ENCODE assay signal across 11 cellular contexts in genomic region chr7:115135769-115136410, GRCh38.
A peak's percentile ranks its signal among the peaks of the same experiment; 100 is the strongest.
DNase-seq lines count a peak whose midpoint lies in the region; ATAC-seq and TF ChIP-seq lines count a peak whose summit lies in the region.
"Had no signal": no experiment of that assay in that cellular context is flagged by ENCODE, and none has a peak within 500 bp of the region (broad histone marks: within the 10 kb centered on the region; RNA-seq: fewer than 3 reads in every experiment).

No MANE protein-coding gene starts in this region.

- intact Hi-C loops in activated CD4-positive, alpha-beta T cell treated with anti-CD3 and anti-CD28 coated beads for 36 hours (cut with DNase I, micrococcal nuclease), result no loop called here
- intact Hi-C loops in mucosa of descending colon (cut with DNase I, micrococcal nuclease), result no loop called here
- intact Hi-C loops in ovary (cut with DNase I), result no loop called here

- peaks cover 31% of the 10 kb centered on the region for H3K4me1 Mint-ChIP-seq in activated CD4-positive, alpha-beta T cell treated with anti-CD3 and anti-CD28 coated beads, Interleukin-2, amount 10 ng/mL, durations not matched to agents 7 days and 5 days
- peaks cover 15% of the 10 kb centered on the region for H3K4me1 Mint-ChIP-seq in activated CD4-positive, alpha-beta T cell treated with anti-CD3 and anti-CD28 coated beads for 36 hours
- no peaks in the 10 kb centered on the region for H3K4me1 Mint-ChIP-seq in neural progenitor cell
- H3K4me1 Mint-ChIP-seq: memory B cell had no signal

- H3K27me3 ChIP-seq in NT2/D1 (ENCODE audit: insufficient read depth, insufficient read length) (no peaks in the 10 kb centered on the region), neural progenitor cell (no peaks in the 10 kb centered on the region), ovary (no peaks in the 10 kb centered on the region)

- no peak overlapping the region for H3K4me2 ChIP-seq in neural progenitor cell

- H3K9ac ChIP-seq in NT2/D1 (ENCODE audit: insufficient read length, low read depth) (no peak overlapping the region), neural progenitor cell (no peak overlapping the region)

- H3K36me3 ChIP-seq in NT2/D1 (ENCODE audit: insufficient read depth, insufficient read length, low read length) (no peaks in the 10 kb centered on the region), neural progenitor cell (no peaks in the 10 kb centered on the region), mucosa of descending colon (ENCODE audit: low read depth) (no peaks in the 10 kb centered on the region), ovary (no peaks in the 10 kb centered on the region)

- no peak for TF ChIP-seq POLR2A in ovary (IDR thresholded peaks at IDR 0.05)

- TF ChIP-seq CTCF in neural progenitor cell (IDR thresholded peaks at IDR 0.05), result no peak
- no peak for TF ChIP-seq CTCF in mucosa of descending colon (IDR thresholded peaks at IDR 0.05)
- no peak for TF ChIP-seq CTCF in ovary (IDR thresholded peaks at IDR 0.05)

- H3K79me2 ChIP-seq in neural progenitor cell (ENCODE audit: low read depth), result no peaks in the 10 kb centered on the region

- H3K27ac Mint-ChIP-seq in activated CD4-positive, alpha-beta T cell treated with anti-CD3 and anti-CD28 coated beads, Interleukin-2, amount 10 ng/mL, durations not matched to agents 7 days and 5 days, result peak overlapping the region; percentile 51
- no peak overlapping the region for H3K27ac Mint-ChIP-seq in activated CD4-positive, alpha-beta T cell treated with anti-CD3 and anti-CD28 coated beads for 36 hours
- no peak overlapping the region for H3K27ac Mint-ChIP-seq in neural progenitor cell
- H3K27ac Mint-ChIP-seq: memory B cell had no signal

- no peak overlapping the region for H2AFZ ChIP-seq in neural progenitor cell (replicated peaks)

- no peaks in the 10 kb centered on the region for H3F3A ChIP-seq in neural progenitor cell (ENCODE audit: low read depth)

- H3K27ac ChIP-seq in neural progenitor cell, result no peak overlapping the region
- no peak overlapping the region for H3K27ac ChIP-seq in ovary

- ATAC-seq in activated CD4-positive, alpha-beta T cell treated with anti-CD3 and anti-CD28 coated beads for 36 hours, result no peak
- peak; percentile 96 for ATAC-seq in HG02852 (IDR thresholded peaks at IDR 0.05; ENCODE audit: unreplicated experiment)
- no peak for ATAC-seq in mucosa of descending colon
- ATAC-seq: activated CD4-positive, CD25-positive, alpha-beta regulatory T cell treated with anti-CD3 and anti-CD28 coated beads, Interleukin-2, amount 50 U/mL, for 24 hours had no signal

- POLR2A ChIA-PET in activated CD4-positive, alpha-beta T cell treated with anti-CD3 and anti-CD28 coated beads, Interleukin-2, amount 10 ng/mL, durations not matched to agents 7 days and 5 days (lab: Charles Lee), result no interaction called here
- POLR2A ChIA-PET in activated CD4-positive, alpha-beta T cell treated with anti-CD3 and anti-CD28 coated beads for 36 hours (lab: Charles Lee), result no interaction called here

- DNase-seq in activated CD4-positive, alpha-beta T cell treated with anti-CD3 and anti-CD28 coated beads, Interleukin-2, amount 10 ng/mL, durations not matched to agents 7 days and 5 days, result no peak
- DNase-seq in activated CD4-positive, alpha-beta T cell treated with anti-CD3 and anti-CD28 coated beads for 36 hours, result no peak
- DNase-seq in NT2/D1 (ENCODE audit: low read depth, low spot score) (peak; percentile 6), neural progenitor cell (ENCODE audit: low spot score) (peak; percentile 22), mucosa of descending colon (no peak), ovary (no peak), NCI-H82 treated with DMSO at 0.1 percent for 48 hours (lab: John Stamatoyannopoulos, UW; ENCODE audit: unreplicated experiment) (no peak)
- DNase-seq: stimulated activated CD4-positive, alpha-beta T cell treated with anti-CD3 and anti-CD28 coated beads, Interleukin-2, amount 100 ng/mL, for 48 hours had no signal

- peaks cover 5% of the 10 kb centered on the region for H3K36me3 Mint-ChIP-seq in activated CD4-positive, alpha-beta T cell treated with anti-CD3 and anti-CD28 coated beads, Interleukin-2, amount 10 ng/mL, durations not matched to agents 7 days and 5 days (ENCODE audit: low read depth)
- no peaks in the 10 kb centered on the region for H3K36me3 Mint-ChIP-seq in activated CD4-positive, alpha-beta T cell treated with anti-CD3 and anti-CD28 coated beads for 36 hours (ENCODE audit: low read depth)
- H3K36me3 Mint-ChIP-seq in neural progenitor cell, result no peaks in the 10 kb centered on the region
- H3K36me3 Mint-ChIP-seq: memory B cell had no signal

- CTCF ChIA-PET in activated CD4-positive, alpha-beta T cell treated with anti-CD3 and anti-CD28 coated beads, Interleukin-2, amount 10 ng/mL, durations not matched to agents 7 days and 5 days (lab: Charles Lee), result interaction anchor here (1.0 kb wide), 1 partner anchor 18 kb away, joined by 3 read pairs; no protein-coding TSS in a partner anchor
- CTCF ChIA-PET in activated CD4-positive, alpha-beta T cell treated with anti-CD3 and anti-CD28 coated beads for 36 hours (lab: Charles Lee), result no interaction called here

- WGBS in ovary, 3 donors, result 74 to 92% (median 79%) methylated on average over 1 of the region's 1 CpG

- H3K4me3 Mint-ChIP-seq in activated CD4-positive, alpha-beta T cell treated with anti-CD3 and anti-CD28 coated beads, Interleukin-2, amount 10 ng/mL, durations not matched to agents 7 days and 5 days, result no peak overlapping the region
- no peak overlapping the region for H3K4me3 Mint-ChIP-seq in activated CD4-positive, alpha-beta T cell treated with anti-CD3 and anti-CD28 coated beads for 36 hours
- no peak overlapping the region for H3K4me3 Mint-ChIP-seq in neural progenitor cell
- H3K4me3 Mint-ChIP-seq: memory B cell had no signal

- H4K20me1 ChIP-seq in neural progenitor cell (ENCODE audit: low read depth), result no peaks in the 10 kb centered on the region

- no peaks in the 10 kb centered on the region for H3K4me1 ChIP-seq in NT2/D1 (ENCODE audit: insufficient read depth, insufficient read length)
- peaks cover 6% of the 10 kb centered on the region for H3K4me1 ChIP-seq in neural progenitor cell
- H3K4me1 ChIP-seq in mucosa of descending colon (ENCODE audit: low read depth), result no peaks in the 10 kb centered on the region
- H3K4me1 ChIP-seq in ovary (ENCODE audit: insufficient read depth), result no peaks in the 10 kb centered on the region

- H3K4me3 ChIP-seq in NT2/D1 (ENCODE audit: insufficient read length, low read depth) (no peak overlapping the region), neural progenitor cell (no peak overlapping the region), mucosa of descending colon (no peak overlapping the region), ovary (no peak overlapping the region)

- TF ChIP-seq EP300 in ovary (IDR thresholded peaks at IDR 0.05), result no peak

- peaks cover 3% of the 10 kb centered on the region for H3K27me3 Mint-ChIP-seq in activated CD4-positive, alpha-beta T cell treated with anti-CD3 and anti-CD28 coated beads, Interleukin-2, amount 10 ng/mL, durations not matched to agents 7 days and 5 days
- no peaks in the 10 kb centered on the region for H3K27me3 Mint-ChIP-seq in activated CD4-positive, alpha-beta T cell treated with anti-CD3 and anti-CD28 coated beads for 36 hours
- no peaks in the 10 kb centered on the region for H3K27me3 Mint-ChIP-seq in neural progenitor cell (ENCODE audit: insufficient read depth, low read depth)

- H3K9me3 ChIP-seq in NT2/D1 (ENCODE audit: insufficient read depth, low read length), result no peaks in the 10 kb centered on the region
- H3K9me3 ChIP-seq in neural progenitor cell (ENCODE audit: low read depth), result no peaks in the 10 kb centered on the region
- H3K9me3 ChIP-seq in mucosa of descending colon, result no peaks in the 10 kb centered on the region
- H3K9me3 ChIP-seq in ovary, result no peaks in the 10 kb centered on the region

- H3K9me3 Mint-ChIP-seq in activated CD4-positive, alpha-beta T cell treated with anti-CD3 and anti-CD28 coated beads, Interleukin-2, amount 10 ng/mL, durations not matched to agents 7 days and 5 days, result peaks cover 15% of the 10 kb centered on the region
- H3K9me3 Mint-ChIP-seq in activated CD4-positive, alpha-beta T cell treated with anti-CD3 and anti-CD28 coated beads for 36 hours (ENCODE audit: low read depth), result peaks cover 9% of the 10 kb centered on the region
- no peaks in the 10 kb centered on the region for H3K9me3 Mint-ChIP-seq in neural progenitor cell
- H3K9me3 Mint-ChIP-seq: memory B cell had no signal

Comparison
In these comparisons a context has a peak if more than half of its experiments do, and no peak if none do; other contexts are left out.
1. DNase-seq: peak in NT2/D1 (single experiment) and neural progenitor cell (single experiment); none in activated CD4-positive, alpha-beta T cell treated with anti-CD3 and anti-CD28 coated beads, Interleukin-2, amount 10 ng/mL, durations not matched to agents 7 days and 5 days (single experiment), activated CD4-positive, alpha-beta T cell treated with anti-CD3 and anti-CD28 coated beads for 36 hours (single experiment), mucosa of descending colon (0 of 3), ovary (0 of 5) and NCI-H82 treated with DMSO at 0.1 percent for 48 hours (single experiment).